Comparison of ENCODE assay signal across 24 cellular contexts in the genomic region with DNA sequence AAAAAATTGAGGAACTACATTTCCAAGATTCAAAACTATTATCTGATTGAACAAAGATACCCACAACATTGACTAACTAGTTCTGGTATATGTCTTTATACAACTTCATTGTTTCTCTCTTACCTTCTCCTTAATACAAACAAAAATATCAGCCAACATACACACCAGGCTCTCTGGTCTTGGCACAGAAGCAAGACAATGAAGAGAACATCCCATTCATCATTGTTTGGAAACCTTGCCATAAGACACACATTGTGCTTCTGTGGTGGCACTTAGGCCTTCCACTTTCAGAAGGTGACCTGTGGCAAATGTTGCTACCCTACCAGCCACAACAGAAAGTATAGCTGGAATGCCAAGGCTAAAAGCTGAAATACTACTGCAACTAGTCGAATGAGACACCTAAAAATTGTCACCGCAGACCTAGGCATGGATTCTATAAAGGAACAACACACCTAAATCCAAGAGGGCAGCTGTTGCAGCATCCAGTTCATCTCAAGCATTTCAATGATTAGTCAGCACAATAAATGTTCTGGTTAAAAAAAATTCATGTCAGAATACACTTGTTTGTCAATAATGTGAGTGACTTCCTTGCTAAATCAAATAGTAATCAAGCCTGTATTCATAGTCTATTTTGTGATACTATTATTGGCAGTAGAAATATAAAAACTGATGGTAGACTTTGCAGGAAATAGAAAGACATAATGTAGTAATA. TPM values are rescaled to one million over a fixed set of nuclear protein-coding genes. Genes with fewer than 3 reads are reported as not detected.
"Had no signal": no experiment of that assay in that cellular context is flagged by ENCODE, and none has a peak within 500 bp of the region (broad histone marks: within the 10 kb centered on the region; RNA-seq: fewer than 3 reads in every experiment).

No MANE protein-coding gene starts in this region.

- H3K27ac Mint-ChIP-seq: activated CD8-positive, alpha-beta T cell treated with anti-CD3 and anti-CD28 coated beads, Interleukin-2, amount 10 ng/mL, durations not matched to agents 7 days and 5 days; activated naive CD8-positive, alpha-beta T cell treated with anti-CD3 and anti-CD28 coated beads, Interleukin-2, amount 50 U/mL, for 24 hours; activated T-helper 1 cell treated with anti-CD3 and anti-CD28 coated beads, Interleukin-12 subunit alpha, Interleukin-12 subunit beta, Interleukin-2, Interleukin-4 antibody, amounts not matched to agents 30 ng/mL and 10 ng/mL and 1 ng/mL, durations not matched to agents 14 hours and 24 hours and 36 hours; dendritic cell treated with granulocyte-macrophage colony-stimulating factor and Interleukin-4, amounts not matched to agents 40 ng/mL and 50 ng/mL, for 4 days; naive B cell had no signal

- H3K36me3 ChIP-seq: lower lobe of right lung, sigmoid colon, uterus had no signal

- H2AFZ ChIP-seq: parathyroid adenoma had no signal

- H3K27me3 ChIP-seq: sigmoid colon, testis, uterus had no signal

- H3K4me3 Mint-ChIP-seq: activated CD8-positive, alpha-beta T cell treated with anti-CD3 and anti-CD28 coated beads, Interleukin-2, amount 10 ng/mL, durations not matched to agents 7 days and 5 days; activated naive CD8-positive, alpha-beta T cell treated with anti-CD3 and anti-CD28 coated beads, Interleukin-2, amount 50 U/mL, for 24 hours; activated T-helper 1 cell treated with anti-CD3 and anti-CD28 coated beads, Interleukin-12 subunit alpha, Interleukin-12 subunit beta, Interleukin-2, Interleukin-4 antibody, amounts not matched to agents 30 ng/mL and 10 ng/mL and 1 ng/mL, durations not matched to agents 14 hours and 24 hours and 36 hours; dendritic cell treated with granulocyte-macrophage colony-stimulating factor and Interleukin-4, amounts not matched to agents 40 ng/mL and 50 ng/mL, for 4 days; naive B cell had no signal

- H3K4me3 ChIP-seq: lower lobe of right lung, sigmoid colon, smooth muscle cell, testis, uterus had no signal

- H3K4me1 Mint-ChIP-seq: activated naive CD8-positive, alpha-beta T cell treated with anti-CD3 and anti-CD28 coated beads, Interleukin-2, amount 50 U/mL, for 24 hours had no signal

- H3K9ac ChIP-seq: parathyroid adenoma had no signal

- DNase-seq: activated CD4-positive, alpha-beta T cell treated with anti-CD3 and anti-CD28 coated beads for 1 hour; activated CD4-positive, alpha-beta T cell treated with anti-CD3 and anti-CD28 coated beads, Interleukin-2, amount 50 U/mL, for 1 hour; activated gamma-delta T cell; activated naive CD4-positive, alpha-beta T cell treated with anti-CD3 and anti-CD28 coated beads, Interleukin-2, amount 50 U/mL, for 16 hours; activated naive CD8-positive, alpha-beta T cell treated with anti-CD3 and anti-CD28 coated beads, Interleukin-2, amount 50 U/mL, for 24 hours; caudate nucleus; effector CD4-positive, alpha-beta T cell; erythroblast; foreskin fibroblast; lower lobe of right lung; naive B cell; nucleus accumbens; sigmoid colon; stimulated activated CD4-positive, alpha-beta T cell treated with anti-CD3 and anti-CD28 coated beads, Interleukin-2, amount 100 ng/mL, for 48 hours; stimulated activated naive CD4-positive, alpha-beta T cell; testis; trophoblast cell; uterus had no signal

- H3K4me2 ChIP-seq: smooth muscle cell had no signal

- ATAC-seq: activated CD8-positive, alpha-beta T cell treated with anti-CD3 and anti-CD28 coated beads, Interleukin-2, amount 10 ng/mL, durations not matched to agents 7 days and 5 days; activated naive CD8-positive, alpha-beta T cell treated with anti-CD3 and anti-CD28 coated beads, Interleukin-2, amount 50 U/mL, for 24 hours; left lobe of liver; lower lobe of right lung had no signal

- H3K36me3 Mint-ChIP-seq: naive B cell had no signal

- H3K9me3 ChIP-seq: lower lobe of right lung, sigmoid colon, testis, uterus had no signal

- H3K9me3 Mint-ChIP-seq: activated naive CD8-positive, alpha-beta T cell treated with anti-CD3 and anti-CD28 coated beads, Interleukin-2, amount 50 U/mL, for 24 hours; activated T-helper 1 cell treated with anti-CD3 and anti-CD28 coated beads, Interleukin-12 subunit alpha, Interleukin-12 subunit beta, Interleukin-2, Interleukin-4 antibody, amounts not matched to agents 30 ng/mL and 10 ng/mL and 1 ng/mL, durations not matched to agents 14 hours and 24 hours and 36 hours; dendritic cell treated with granulocyte-macrophage colony-stimulating factor and Interleukin-4, amounts not matched to agents 40 ng/mL and 50 ng/mL, for 4 days had no signal

- H3K27ac ChIP-seq: lower lobe of right lung, parathyroid adenoma, sigmoid colon, testis, uterus had no signal

- H3K79me2 ChIP-seq: parathyroid adenoma had no signal

RNA-seq across cellular contexts. Expression of a gene that starts 26.3 kb away (rescaled TPM):
- total RNA-seq: activated CD8-positive, alpha-beta T cell treated with anti-CD3 and anti-CD28 coated beads, Interleukin-2, amount 10 ng/mL, durations not matched to agents 7 days and 5 days had no signal
